Comparison of ENCODE assay signal across 14 cellular contexts in the genomic region with DNA sequence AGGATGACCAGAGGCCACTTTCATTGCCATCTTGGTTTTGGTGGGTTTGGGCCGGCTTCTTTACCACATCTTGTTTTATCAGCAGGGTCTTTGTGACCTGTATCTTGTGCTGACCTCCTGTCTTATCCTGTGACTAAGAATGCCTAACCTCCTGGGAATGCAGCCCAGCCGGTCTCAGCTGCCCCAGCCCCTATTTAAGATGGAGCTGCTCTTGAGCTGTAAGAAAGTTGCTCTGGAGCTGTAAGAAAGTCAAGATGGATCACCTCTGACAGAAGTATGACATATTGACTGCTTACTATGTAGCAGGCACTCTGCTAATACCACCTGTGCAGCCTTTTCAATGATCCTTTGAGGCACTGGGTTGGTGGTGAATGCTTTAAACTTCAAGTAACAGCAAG. TPM values are rescaled to one million over a fixed set of nuclear protein-coding genes. Genes with fewer than 3 reads are reported as not detected.
A peak's percentile ranks its signal among the peaks of the same experiment; 100 is the strongest.
DNase-seq lines count a peak whose midpoint lies in the region; ATAC-seq and TF ChIP-seq lines count a peak whose summit lies in the region.
"Had no signal": no experiment of that assay in that cellular context is flagged by ENCODE, and none has a peak within 500 bp of the region (broad histone marks: within the 10 kb centered on the region; RNA-seq: fewer than 3 reads in every experiment).

No MANE protein-coding gene starts in this region.

- no peaks in the 10 kb centered on the region for H4K20me1 ChIP-seq in PC-3 (ENCODE audit: low read length)

- no peaks in the 10 kb centered on the region for H3K27me3 ChIP-seq in PC-3 (ENCODE audit: low read length)
- H3K27me3 ChIP-seq in foreskin keratinocyte, result no peaks in the 10 kb centered on the region
- H3K27me3 ChIP-seq: SJSA1 had no signal

- no peaks in the 10 kb centered on the region for H3K9me3 ChIP-seq in PC-3 (ENCODE audit: low read length)
- H3K9me3 ChIP-seq: HAP-1, SJSA1 had no signal

- peak overlapping the region; percentile 49 for H3K4me2 ChIP-seq in PC-3 (ENCODE audit: low read length)

- peaks cover 8% of the 10 kb centered on the region; the same call in 1 of the 2 replicates for H3K36me3 ChIP-seq in PC-3 (ENCODE audit: low read depth, low read length)
- H3K36me3 ChIP-seq: HAP-1, SJSA1 had no signal

- DNase-seq in Calu3 (peak; percentile 53), PC-3 (peak; percentile 73), foreskin keratinocyte (peak; percentile 36 to 68), progenitor cell of endocrine pancreas (ENCODE audit: low spot score, unreplicated experiment) (no peak), NCI-H1092 treated with DMSO at 0.1 percent for 48 hours (lab: John Stamatoyannopoulos, UW) (no peak), germinal center (ENCODE audit: low spot score) (no peak)
- no peak for DNase-seq in stimulated activated naive CD4-positive, alpha-beta T cell treated with Interleukin-2 at 50 U/mL for 16 hours (lab: John Stamatoyannopoulos, UW)
- DNase-seq: CD8-positive, alpha-beta T cell; DMS 273 treated with DMSO at 0.1 percent for 48 hours; NCI-H1436 treated with DMSO at 0.1 percent for 48 hours; NCI-H2081; NCI-H510A treated with DMSO at 0.1 percent for 48 hours had no signal

- POLR2A ChIA-PET in PC-3 (lab: Charles Lee; ENCODE audit: unreplicated experiment), result interaction anchor here (0.8 kb wide), 1 partner anchor 124 kb away, joined by 3 read pairs; no protein-coding TSS in a partner anchor

- H3K9ac ChIP-seq in PC-3 (ENCODE audit: low read length), result no peak overlapping the region

- intact Hi-C loops in Calu3 (cut with micrococcal nuclease; ENCODE audit: unreplicated experiment), result no loop called here
- intact Hi-C loops in PC-3 (cut with micrococcal nuclease), result no loop called here

- BruUV-seq in Calu3 (replicated peaks; lab: Mats Ljungman, UMichigan) (no TSS peak), PC-3 (replicated peaks; lab: Mats Ljungman, UMichigan) (no TSS peak)

- H2AFZ ChIP-seq in PC-3 (ENCODE audit: low read length), result no peak overlapping the region

- no peak overlapping the region for H3K4me3 ChIP-seq in PC-3 (ENCODE audit: low read length)
- H3K4me3 ChIP-seq: HAP-1, SJSA1 had no signal

- H3K27ac ChIP-seq in PC-3 (ENCODE audit: low read length), result peak overlapping the region; percentile 66
- H3K27ac ChIP-seq in foreskin keratinocyte, result no peak overlapping the region
- H3K27ac ChIP-seq: SJSA1 had no signal

- CTCF ChIA-PET in Calu3 (lab: Charles Lee) (interaction anchor here (1.3 to 1.4 kb wide), 2 partner anchors 20 to 25 kb away, joined by 3 to 5 read pairs; no protein-coding TSS in a partner anchor), PC-3 (lab: Charles Lee) (no interaction called here)

- no peaks in the 10 kb centered on the region for H3K27me3 Mint-ChIP-seq in Calu3 (ENCODE audit: unreplicated experiment)
- no peaks in the 10 kb centered on the region for H3K27me3 Mint-ChIP-seq in progenitor cell of endocrine pancreas

- H3K27ac Mint-ChIP-seq in Calu3 (ENCODE audit: unreplicated experiment) (peak overlapping the region; percentile 28), progenitor cell of endocrine pancreas (peak overlapping the region; percentile 47)

- H3F3A ChIP-seq in PC-3 (ENCODE audit: low read length, unreplicated experiment), result no peaks in the 10 kb centered on the region

- peak; percentile 72 for ATAC-seq in PC-3
- ATAC-seq in foreskin keratinocyte, result peak; percentile 66
- ATAC-seq: CD8-positive, alpha-beta T cell had no signal

- TF ChIP-seq CTCF in Calu3 (IDR thresholded peaks at IDR 0.05; ENCODE audit: unreplicated experiment), result no peak
- no peak for TF ChIP-seq CTCF in PC-3 (conservative IDR thresholded peaks at IDR 0.05; ENCODE audit: low read depth, low read length)
- TF ChIP-seq CTCF in foreskin keratinocyte (conservative IDR thresholded peaks at IDR 0.05), result no peak
- no peak for TF ChIP-seq CTCF in progenitor cell of endocrine pancreas (IDR thresholded peaks at IDR 0.05; ENCODE audit: unreplicated experiment)

- H3K4me1 Mint-ChIP-seq in Calu3 (ENCODE audit: low read depth, unreplicated experiment), result peaks cover 31% of the 10 kb centered on the region
- peaks cover 6% of the 10 kb centered on the region for H3K4me1 Mint-ChIP-seq in progenitor cell of endocrine pancreas (ENCODE audit: low read depth)

- peaks cover 39% of the 10 kb centered on the region for H3K4me1 ChIP-seq in PC-3 (ENCODE audit: insufficient read depth, low read length)
- peaks cover 15% of the 10 kb centered on the region for H3K4me1 ChIP-seq in foreskin keratinocyte
- H3K4me1 ChIP-seq: HAP-1, SJSA1 had no signal

- no peaks in the 10 kb centered on the region for H3K9me2 ChIP-seq in PC-3 (replicated peaks; ENCODE audit: low read length)

- H3K36me3 Mint-ChIP-seq in Calu3 (ENCODE audit: insufficient read depth, unreplicated experiment) (no peaks in the 10 kb centered on the region), progenitor cell of endocrine pancreas (ENCODE audit: insufficient read depth) (peaks cover 7% of the 10 kb centered on the region)

- H3K4me3 Mint-ChIP-seq in Calu3 (ENCODE audit: low read depth, unreplicated experiment) (no peak overlapping the region), progenitor cell of endocrine pancreas (ENCODE audit: low read depth) (no peak overlapping the region)
- H3K4me3 Mint-ChIP-seq: CD8-positive, alpha-beta T cell had no signal

- H3K79me2 ChIP-seq in PC-3 (ENCODE audit: low read length), result no peaks in the 10 kb centered on the region

- H3K9me3 Mint-ChIP-seq in Calu3 (ENCODE audit: low read depth, unreplicated experiment) (no peaks in the 10 kb centered on the region), progenitor cell of endocrine pancreas (ENCODE audit: low read depth) (no peaks in the 10 kb centered on the region)

RNA-seq across cellular contexts. Expression of gene RIN3, which starts 52.1 kb away (rescaled TPM):
- total RNA-seq in Calu3 (2022), result 13.2 and 13.8 TPM in 2 replicates
- total RNA-seq in PC-3 (2014; rRNA removed), result 4.8 and 6.2 TPM in 2 replicates
- total RNA-seq in foreskin keratinocyte, result 7.3 and 9.8 TPM in 2 replicates
- polyA plus RNA-seq in foreskin keratinocyte, result 8.4 and 11.9 TPM in 2 replicates
- total RNA-seq in progenitor cell of endocrine pancreas, result 6.7 and 6.9 TPM in 2 replicates

Comparison
In these comparisons a context has a peak if more than half of its experiments do, and no peak if none do; other contexts are left out.
1. DNase-seq: peak in Calu3 (single experiment), PC-3 (single experiment) and foreskin keratinocyte (2 of 2); none in progenitor cell of endocrine pancreas (single experiment), stimulated activated naive CD4-positive, alpha-beta T cell treated with Interleukin-2 at 50 U/mL for 16 hours (single experiment), NCI-H1092 treated with DMSO at 0.1 percent for 48 hours (single experiment) and germinal center (single experiment).